In genomic region chr3:113292933-113293332, GRCh38 we compare ENCODE assay signal across 31 cellular contexts.
"Had no signal": no experiment of that assay in that cellular context is flagged by ENCODE, and none has a peak within 500 bp of the region (broad histone marks: within the 10 kb centered on the region; RNA-seq: fewer than 3 reads in every experiment).

No MANE protein-coding gene starts in this region.

- H3K27ac Mint-ChIP-seq: immature natural killer cell; naive thymus-derived CD8-positive, alpha-beta T cell; stimulated activated naive CD8-positive, alpha-beta T cell treated with anti-CD3 and anti-CD28 coated beads, Interleukin-15, Interleukin-2, amounts not matched to agents 100 ng/mL and 50 ng/mL, for 24 hours had no signal

- H3K9me3 ChIP-seq: left lung, lower lobe of right lung, pancreas, prostate gland, suprapubic skin, thoracic aorta, tibial artery, uterus had no signal

- H3K27ac ChIP-seq: left lung, lower lobe of right lung, pancreas, prostate gland, skin epidermis, suprapubic skin, thoracic aorta, tibial artery had no signal

- FAIRE-seq: islet of Langerhans, kidney, pancreas had no signal

- ATAC-seq: left colon; left lung; lower lobe of right lung; naive thymus-derived CD8-positive, alpha-beta T cell; pancreas; right cardiac atrium; sciatic nerve had no signal

- H3K9me3 Mint-ChIP-seq: immature natural killer cell; nephron; neural crest cell; stimulated activated naive CD8-positive, alpha-beta T cell treated with anti-CD3 and anti-CD28 coated beads, Interleukin-15, Interleukin-2, amounts not matched to agents 100 ng/mL and 50 ng/mL, for 24 hours had no signal

- H3K4me1 Mint-ChIP-seq: immature natural killer cell; naive thymus-derived CD8-positive, alpha-beta T cell had no signal

- H3K36me3 Mint-ChIP-seq: immature natural killer cell had no signal

- H3K4me1 ChIP-seq: left lung, lower lobe of right lung, prostate gland had no signal

- DNase-seq: hypothalamus; immature natural killer cell; kidney; left colon; left lung; lower lobe of right lung; mammary epithelial cell; mesenchymal stem cell; naive thymus-derived CD8-positive, alpha-beta T cell; nucleus accumbens; pancreas; posterior cingulate gyrus; retina; right cardiac atrium; stimulated activated CD4-positive, alpha-beta T cell treated with anti-CD3 and anti-CD28 coated beads, Interleukin-12 subunit alpha, Interleukin-12 subunit beta, amount 100 ng/mL, for 4 hours; stimulated activated CD4-positive, alpha-beta T cell treated with anti-CD3 and anti-CD28 coated beads, Interleukin-15, amount 100 ng/mL, for 24 hours; stimulated activated CD4-positive, alpha-beta T cell treated with anti-CD3 and anti-CD28 coated beads, Interleukin-2, amount 100 ng/mL, for 24 hours; stimulated activated CD4-positive, alpha-beta T cell treated with anti-CD3 and anti-CD28 coated beads, Interleukin-4, amount 100 ng/mL, for 1 hour; stimulated activated naive CD4-positive, alpha-beta T cell; tibial artery; trophoblast cell; uterus had no signal

- H3K4me3 ChIP-seq: left lung, lower lobe of right lung, pancreas, prostate gland, skin epidermis, suprapubic skin, thoracic aorta, tibial artery, uterus had no signal

- H3K27me3 Mint-ChIP-seq: naive thymus-derived CD8-positive, alpha-beta T cell; stimulated activated naive CD8-positive, alpha-beta T cell treated with anti-CD3 and anti-CD28 coated beads, Interleukin-15, Interleukin-2, amounts not matched to agents 100 ng/mL and 50 ng/mL, for 24 hours had no signal

- H3K4me3 Mint-ChIP-seq: immature natural killer cell; naive thymus-derived CD8-positive, alpha-beta T cell; nephron; neural crest cell; stimulated activated naive CD8-positive, alpha-beta T cell treated with anti-CD3 and anti-CD28 coated beads, Interleukin-15, Interleukin-2, amounts not matched to agents 100 ng/mL and 50 ng/mL, for 24 hours had no signal

- H3K27me3 ChIP-seq: left lung, pancreas, suprapubic skin, tibial artery, uterus had no signal

- H3K36me3 ChIP-seq: left lung, lower lobe of right lung, pancreas, prostate gland, suprapubic skin, thoracic aorta, uterus had no signal
